Comparison of ENCODE assay signal across 23 cellular contexts in genomic region chr1:94683886-94684285, GRCh38.
"Had no signal": no experiment of that assay in that cellular context is flagged by ENCODE, and none has a peak within 500 bp of the region (broad histone marks: within the 10 kb centered on the region; RNA-seq: fewer than 3 reads in every experiment).

No MANE protein-coding gene starts in this region.

- ATAC-seq: effector memory CD8-positive, alpha-beta T cell; gastrocnemius medialis; left ventricle myocardium superior; lower lobe of right lung; mucosa of descending colon; naive thymus-derived CD8-positive, alpha-beta T cell; pancreas; right lobe of liver; upper lobe of right lung had no signal

- DNase-seq: dermis blood vessel endothelial cell; effector memory CD8-positive, alpha-beta T cell; foreskin fibroblast; gastrocnemius medialis; head of caudate nucleus; left ventricle myocardium superior; lower lobe of right lung; mucosa of descending colon; naive thymus-derived CD8-positive, alpha-beta T cell; nephron progenitor cell; pancreas; right lobe of liver; stimulated activated CD4-positive, alpha-beta T cell treated with anti-CD3 and anti-CD28 coated beads, Interleukin-12 subunit alpha, Interleukin-12 subunit beta, amount 100 ng/mL, for 4 hours; stimulated activated CD4-positive, alpha-beta T cell treated with anti-CD3 and anti-CD28 coated beads, Interleukin-1b, Interleukin-23, amount 100 ng/mL, for 48 hours; stimulated activated CD4-positive, alpha-beta T cell treated with anti-CD3 and anti-CD28 coated beads, Interleukin-4, amount 100 ng/mL, for 1 hour; stimulated activated CD8-positive, alpha-beta memory T cell treated with anti-CD3 and anti-CD28 coated beads, Interleukin-4, amount 100 ng/mL, for 48 hours; stimulated activated naive CD4-positive, alpha-beta T cell; stimulated activated naive CD8-positive, alpha-beta T cell treated with anti-CD3 and anti-CD28 coated beads, Interleukin-15, amount 100 ng/mL, for 72 hours; transverse colon; upper lobe of right lung had no signal

- H3K4me1 ChIP-seq: pancreas, right lobe of liver, transverse colon, upper lobe of right lung had no signal

- H3K4me3 ChIP-seq: gastrocnemius medialis, lower lobe of right lung, mucosa of descending colon, pancreas, right lobe of liver, smooth muscle cell, suprapubic skin, transverse colon, upper lobe of right lung, vagina had no signal

- H3K27ac ChIP-seq: gastrocnemius medialis, lower lobe of right lung, pancreas, right lobe of liver, suprapubic skin, transverse colon, upper lobe of right lung, vagina had no signal

- H3K4me2 ChIP-seq: smooth muscle cell had no signal

- H3K27me3 ChIP-seq: gastrocnemius medialis, pancreas, right lobe of liver, suprapubic skin, transverse colon, upper lobe of right lung, vagina had no signal

- H3K36me3 ChIP-seq: gastrocnemius medialis, lower lobe of right lung, pancreas, right lobe of liver, suprapubic skin, transverse colon, upper lobe of right lung, vagina had no signal

- H3K9me3 ChIP-seq: gastrocnemius medialis, lower lobe of right lung, mucosa of descending colon, pancreas, right lobe of liver, suprapubic skin, transverse colon, upper lobe of right lung, vagina had no signal
